28 cellular contexts compared by ENCODE assay signal in genomic region chr4:117481742-117482141, GRCh38.
DNase-seq lines count a peak whose midpoint lies in the region; ATAC-seq and TF ChIP-seq lines count a peak whose summit lies in the region.
"Had no signal": no experiment of that assay in that cellular context is flagged by ENCODE, and none has a peak within 500 bp of the region (broad histone marks: within the 10 kb centered on the region; RNA-seq: fewer than 3 reads in every experiment).

No MANE protein-coding gene starts in this region.

- WGBS in right cardiac atrium = 58% methylated on average over 3 of the region's 3 CpGs

- H3K27ac Mint-ChIP-seq in osteocyte (ENCODE audit: unreplicated experiment) = peak overlapping the region; percentile 1
- H3K27ac Mint-ChIP-seq: naive thymus-derived CD8-positive, alpha-beta T cell; type B pancreatic cell had no signal

- H3K4me1 ChIP-seq in fibroblast of lung (ENCODE audit: control insufficient read depth, extremely low read depth, insufficient read depth, low read length) (no peaks in the 10 kb centered on the region), right cardiac atrium (ENCODE audit: control insufficient read depth, insufficient read depth, low read length) (no peaks in the 10 kb centered on the region)

- H3K27me3 Mint-ChIP-seq in osteocyte (ENCODE audit: unreplicated experiment) = peaks cover 3% of the 10 kb centered on the region
- H3K27me3 Mint-ChIP-seq: naive thymus-derived CD8-positive, alpha-beta T cell; type B pancreatic cell had no signal

- H3K79me2 ChIP-seq in fibroblast of lung (ENCODE audit: control insufficient read depth, insufficient read depth, low read length) = no peaks in the 10 kb centered on the region

- peaks cover 16% of the 10 kb centered on the region for H3K4me1 Mint-ChIP-seq in osteocyte (ENCODE audit: unreplicated experiment)
- H3K4me1 Mint-ChIP-seq: naive thymus-derived CD8-positive, alpha-beta T cell had no signal

- H3K27ac ChIP-seq in fibroblast of lung (ENCODE audit: insufficient read depth, low read length) (no peak overlapping the region), right cardiac atrium (ENCODE audit: low read length) (no peak overlapping the region)
- H3K27ac ChIP-seq: cardiac muscle cell, VCaP had no signal

- no peaks in the 10 kb centered on the region for H3K27me3 ChIP-seq in fibroblast of lung (ENCODE audit: control insufficient read depth, insufficient read depth, low read length)
- no peaks in the 10 kb centered on the region for H3K27me3 ChIP-seq in right cardiac atrium (ENCODE audit: control insufficient read depth, insufficient read depth)
- H3K27me3 ChIP-seq: cardiac muscle cell had no signal

- H3K9me3 ChIP-seq in fibroblast of lung (ENCODE audit: control insufficient read depth, insufficient read depth, low read depth, low read length) = no peaks in the 10 kb centered on the region
- no peaks in the 10 kb centered on the region for H3K9me3 ChIP-seq in right cardiac atrium (ENCODE audit: control insufficient read depth, low read length)

- no peaks in the 10 kb centered on the region for H4K20me1 ChIP-seq in fibroblast of lung (ENCODE audit: control insufficient read depth, extremely low read depth, insufficient read depth, low read length)

- H3K4me2 ChIP-seq in fibroblast of lung (ENCODE audit: extremely low read depth, insufficient read depth, low read length) = no peak overlapping the region

- TF ChIP-seq CTCF in fibroblast of lung (conservative IDR thresholded peaks at IDR 0.05 in 1 of 2, IDR thresholded peaks at IDR 0.05 in 1 of 2; ENCODE audit: low read depth in 1 of 2, low read length in 2 of 2) (no peak), osteocyte (IDR thresholded peaks at IDR 0.05) (no peak)

- no peaks in the 10 kb centered on the region for H3K36me3 Mint-ChIP-seq in osteocyte (ENCODE audit: unreplicated experiment)
- H3K36me3 Mint-ChIP-seq: naive thymus-derived CD8-positive, alpha-beta T cell; type B pancreatic cell had no signal

- no peak overlapping the region for H3K9ac ChIP-seq in fibroblast of lung (ENCODE audit: insufficient read depth, low read length)

- ATAC-seq in HG03139 (IDR thresholded peaks at IDR 0.05; ENCODE audit: unreplicated experiment) = no peak
- no peak for ATAC-seq in right cardiac atrium
- ATAC-seq: HCT116; left ventricle myocardium superior; naive thymus-derived CD8-positive, alpha-beta T cell; PC-3 had no signal

- no peak overlapping the region for H3K4me3 ChIP-seq in fibroblast of lung (replicated peaks in 1 of 4; ENCODE audit: control extremely low read depth in 1 of 4, insufficient read depth in 1 of 4, low read depth in 3 of 4, low read length in 4 of 4)
- H3K4me3 ChIP-seq in right cardiac atrium (ENCODE audit: low read length) = no peak overlapping the region
- H3K4me3 ChIP-seq: cardiac muscle cell had no signal

- H3K4me3 Mint-ChIP-seq in osteocyte (ENCODE audit: unreplicated experiment) = no peak overlapping the region
- H3K4me3 Mint-ChIP-seq: naive thymus-derived CD8-positive, alpha-beta T cell; type B pancreatic cell had no signal

- H3K36me3 ChIP-seq in fibroblast of lung (ENCODE audit: control insufficient read depth, insufficient read depth, low read length) = no peaks in the 10 kb centered on the region
- H3K36me3 ChIP-seq: cardiac muscle cell had no signal

- DNase-seq in HCEC 1CT (peak; percentile 2), amniotic epithelial cell (ENCODE audit: low read depth) (peak; percentile 50), fibroblast of lung (ENCODE audit: low read depth in 2 of 2) (peak; percentile 67 to 86), osteocyte (ENCODE audit: extremely low spot score, unreplicated experiment) (no peak), NCI-H2029 treated with DMSO at 0.1 percent for 48 hours (lab: John Stamatoyannopoulos, UW) (no peak), NCI-H1694 (lab: John Stamatoyannopoulos, UW) (no peak), right cardiac atrium (no peak)
- DNase-seq: activated CD4-positive, alpha-beta T cell treated with anti-CD3 and anti-CD28 coated beads for 48 hours; activated T-cell treated with anti-CD3 and anti-CD28 coated beads, Interleukin-2, amount 50 U/mL, for 48 hours; C1 segment of cervical spinal cord; DMS79; left ventricle myocardium superior; midbrain; MV-4-11; naive thymus-derived CD8-positive, alpha-beta T cell; NCI-H1436 treated with DMSO at 0.1 percent for 48 hours; NCI-H524 treated with DMSO at 0.1 percent for 48 hours; PC-3; retina; SHP77; stimulated activated CD4-positive, alpha-beta T cell treated with anti-CD3 and anti-CD28 coated beads, Interleukin-2, amount 100 ng/mL, for 48 hours; substantia nigra; T-helper 9 cell had no signal

- intact Hi-C loops in right cardiac atrium (cut with DNase I) = no loop called here

- no peak overlapping the region for H2AFZ ChIP-seq in fibroblast of lung (ENCODE audit: low read length)

- peaks cover 3% of the 10 kb centered on the region for H3K9me3 Mint-ChIP-seq in osteocyte (ENCODE audit: unreplicated experiment)
- H3K9me3 Mint-ChIP-seq: type B pancreatic cell had no signal

Comparison
In these comparisons a context has a peak if more than half of its experiments do, and no peak if none do; other contexts are left out.
1. DNase-seq: peak in HCEC 1CT (single experiment), amniotic epithelial cell (single experiment) and fibroblast of lung (2 of 2); none in osteocyte (single experiment), NCI-H2029 treated with DMSO at 0.1 percent for 48 hours (single experiment), NCI-H1694 (single experiment) and right cardiac atrium (0 of 3).